In genomic region chr13:34360702-34361101, GRCh38 we compare ENCODE assay signal across 26 cellular contexts.
"Had no signal": no experiment of that assay in that cellular context is flagged by ENCODE, and none has a peak within 500 bp of the region (broad histone marks: within the 10 kb centered on the region; RNA-seq: fewer than 3 reads in every experiment).

No MANE protein-coding gene starts in this region.

- H3K4me3 Mint-ChIP-seq: activated B cell treated with CpG ODN at 0.5 μM for 24 hours; activated CD4-positive, alpha-beta T cell treated with anti-CD3 and anti-CD28 coated beads, Interleukin-2, amount 10 ng/mL, durations not matched to agents 24 days and 14 days; activated CD8-positive, alpha-beta memory T cell treated with anti-CD3 and anti-CD28 coated beads, Interleukin-2, amount 10 ng/mL, durations not matched to agents 7 days and 5 days; activated naive CD8-positive, alpha-beta T cell treated with anti-CD3 and anti-CD28 coated beads, Interleukin-2, amount 50 U/mL, for 24 hours; activated T-cell treated with anti-CD3 and anti-CD28 coated beads, Interleukin-2, amount 50 U/mL, for 24 hours; T-helper 1 cell treated with Interleukin-12 subunit alpha and Interleukin-12 subunit beta and Interleukin-4 antibody, amounts not matched to agents 30 μg/mL and 1 μg/mL, for 36 hours had no signal

- H3K27me3 Mint-ChIP-seq: activated B cell treated with CpG ODN at 0.5 μM for 24 hours; activated CD4-positive, alpha-beta T cell treated with anti-CD3 and anti-CD28 coated beads, Interleukin-2, amount 10 ng/mL, durations not matched to agents 24 days and 14 days; activated CD8-positive, alpha-beta memory T cell treated with anti-CD3 and anti-CD28 coated beads, Interleukin-2, amount 10 ng/mL, durations not matched to agents 7 days and 5 days; activated naive CD8-positive, alpha-beta T cell treated with anti-CD3 and anti-CD28 coated beads, Interleukin-2, amount 50 U/mL, for 24 hours; activated T-cell treated with anti-CD3 and anti-CD28 coated beads, Interleukin-2, amount 50 U/mL, for 24 hours had no signal

- H3K27ac Mint-ChIP-seq: activated B cell treated with CpG ODN at 0.5 μM for 24 hours; activated CD4-positive, alpha-beta T cell treated with anti-CD3 and anti-CD28 coated beads, Interleukin-2, amount 10 ng/mL, durations not matched to agents 24 days and 14 days; activated CD8-positive, alpha-beta memory T cell treated with anti-CD3 and anti-CD28 coated beads, Interleukin-2, amount 10 ng/mL, durations not matched to agents 7 days and 5 days; activated naive CD8-positive, alpha-beta T cell treated with anti-CD3 and anti-CD28 coated beads, Interleukin-2, amount 50 U/mL, for 24 hours; activated T-cell treated with anti-CD3 and anti-CD28 coated beads, Interleukin-2, amount 50 U/mL, for 24 hours; T-helper 1 cell treated with Interleukin-12 subunit alpha and Interleukin-12 subunit beta and Interleukin-4 antibody, amounts not matched to agents 30 μg/mL and 1 μg/mL, for 36 hours had no signal

- H3K36me3 Mint-ChIP-seq: activated CD8-positive, alpha-beta memory T cell treated with anti-CD3 and anti-CD28 coated beads, Interleukin-2, amount 10 ng/mL, durations not matched to agents 7 days and 5 days; activated naive CD4-positive, alpha-beta T cell treated with anti-CD3 and anti-CD28 coated beads, Interleukin-2, amount 50 U/mL, for 72 hours had no signal

- H3K27me3 ChIP-seq: ascending aorta, body of pancreas, cardiac muscle cell, SJCRH30 had no signal

- H3K9ac ChIP-seq: SK-N-SH had no signal

- ATAC-seq: activated CD8-positive, alpha-beta memory T cell treated with anti-CD3 and anti-CD28 coated beads, Interleukin-2, amount 10 ng/mL, durations not matched to agents 7 days and 5 days; activated naive CD4-positive, alpha-beta T cell treated with anti-CD3 and anti-CD28 coated beads, Interleukin-2, amount 50 U/mL, for 72 hours; activated naive CD8-positive, alpha-beta T cell treated with anti-CD3 and anti-CD28 coated beads, Interleukin-2, amount 50 U/mL, for 24 hours; body of pancreas; K562; Panc1 had no signal

- DNase-seq: activated B cell treated with CpG ODN at 0.5 μM for 24 hours; activated CD4-positive, alpha-beta T cell treated with anti-CD3 and anti-CD28 coated beads for 1 hour; activated CD4-positive, alpha-beta T cell treated with anti-CD3 and anti-CD28 coated beads, Interleukin-2, amount 10 ng/mL, durations not matched to agents 24 days and 14 days; activated CD4-positive, alpha-beta T cell treated with anti-CD3 and anti-CD28 coated beads, Interleukin-2, amount 50 U/mL, for 48 hours; activated CD8-positive, alpha-beta memory T cell treated with anti-CD3 and anti-CD28 coated beads, Interleukin-2, amount 10 ng/mL, durations not matched to agents 7 days and 5 days; activated effector memory CD4-positive, alpha-beta T cell treated with anti-CD3 and anti-CD28 coated beads, Interleukin-2, amount 50 U/mL, for 16 hours; activated naive CD4-positive, alpha-beta T cell treated with Interleukin-2 at 50 U/mL for 16 hours; activated naive CD8-positive, alpha-beta T cell treated with anti-CD3 and anti-CD28 coated beads, Interleukin-2, amount 50 U/mL, for 24 hours; activated T-cell treated with anti-CD3 and anti-CD28 coated beads, Interleukin-2, amount 50 U/mL, for 24 hours; body of pancreas; Karpas-422; NCI-H1048; NCI-H187 treated with DMSO at 0.1 percent for 48 hours; NCI-H2081 treated with DMSO at 0.1 percent for 48 hours; NCI-H524; Right ventricle myocardium superior; RPMI8226; SK-N-SH; SW 1271 had no signal

- H3K4me1 Mint-ChIP-seq: activated B cell treated with CpG ODN at 0.5 μM for 24 hours; activated CD4-positive, alpha-beta T cell treated with anti-CD3 and anti-CD28 coated beads, Interleukin-2, amount 10 ng/mL, durations not matched to agents 24 days and 14 days; activated CD8-positive, alpha-beta memory T cell treated with anti-CD3 and anti-CD28 coated beads, Interleukin-2, amount 10 ng/mL, durations not matched to agents 7 days and 5 days; activated naive CD8-positive, alpha-beta T cell treated with anti-CD3 and anti-CD28 coated beads, Interleukin-2, amount 50 U/mL, for 24 hours had no signal

- H3K4me2 ChIP-seq: SK-N-SH had no signal

- H3K4me3 ChIP-seq: ascending aorta, body of pancreas, cardiac muscle cell, K562, SJCRH30 had no signal

- H3K27ac ChIP-seq: ascending aorta, body of pancreas, cardiac muscle cell, SJCRH30 had no signal

- H3K4me1 ChIP-seq: body of pancreas had no signal

- H3K9me3 Mint-ChIP-seq: activated B cell treated with CpG ODN at 0.5 μM for 24 hours; activated CD4-positive, alpha-beta T cell treated with anti-CD3 and anti-CD28 coated beads, Interleukin-2, amount 10 ng/mL, durations not matched to agents 24 days and 14 days; activated naive CD4-positive, alpha-beta T cell treated with anti-CD3 and anti-CD28 coated beads, Interleukin-2, amount 50 U/mL, for 72 hours; T-helper 1 cell treated with Interleukin-12 subunit alpha and Interleukin-12 subunit beta and Interleukin-4 antibody, amounts not matched to agents 30 μg/mL and 1 μg/mL, for 36 hours had no signal

- H3K36me3 ChIP-seq: ascending aorta, cardiac muscle cell, SJCRH30 had no signal

- H3K9me3 ChIP-seq: body of pancreas, SJCRH30, SK-N-SH had no signal
